Comparison of ENCODE assay signal across 15 cellular contexts in the genomic region with DNA sequence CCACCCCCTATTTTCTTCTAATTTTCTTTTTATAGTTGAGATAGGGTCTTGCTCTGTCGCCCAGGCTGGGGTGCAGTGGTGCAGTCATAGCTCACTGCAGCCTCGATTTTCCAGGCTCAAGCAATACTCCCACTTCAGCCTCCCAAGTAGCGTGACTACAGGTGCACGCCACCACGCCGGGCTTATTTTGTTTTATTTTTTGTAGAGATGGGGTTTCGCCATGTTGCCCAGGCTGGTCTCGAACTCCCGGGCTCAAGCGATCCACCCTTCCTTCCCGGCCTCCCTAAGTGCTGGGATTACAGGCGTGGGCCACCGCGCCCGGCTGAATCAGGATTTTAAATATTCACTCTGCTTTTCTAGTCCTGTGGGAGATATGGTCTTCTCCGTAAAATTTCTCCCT. TPM values are rescaled to one million over a fixed set of nuclear protein-coding genes. Genes with fewer than 3 reads are reported as not detected.
DNase-seq lines count a peak whose midpoint lies in the region; FAIRE-seq and TF ChIP-seq lines count a peak whose summit lies in the region.
"Had no signal": no experiment of that assay in that cellular context is flagged by ENCODE, and none has a peak within 500 bp of the region (broad histone marks: within the 10 kb centered on the region; RNA-seq: fewer than 3 reads in every experiment).

No MANE protein-coding gene starts in this region.

- H3K9ac ChIP-seq in endothelial cell of umbilical vein (replicated peaks; ENCODE audit: extremely low read depth, insufficient read depth, low read length) = no peak overlapping the region

- POLR2A ChIA-PET in OCI-LY7 (lab: Charles Lee) = interaction anchor here (0.5 to 1.2 kb wide), 3 partner anchors 8 to 1251 kb away, joined by 3 to 5 read pairs (median 4); no protein-coding TSS in a partner anchor
- POLR2A ChIA-PET in endothelial cell of umbilical vein (lab: Charles Lee) = no interaction called here

- dilution Hi-C loops in endothelial cell of umbilical vein (cut with MboI; ENCODE audit: extremely low pct_ligation_motif_present, low sequenced_read_pairs) = no loop called here

- H3K4me2 ChIP-seq in DOHH2 (ENCODE audit: low read length) (peak overlapping the region; percentile 96), OCI-LY7 (ENCODE audit: low read length) (0 out of 2 replicates have a peak overlapping the region, but pooled peaks have one; percentile 68), endothelial cell of umbilical vein (ENCODE audit: insufficient read depth, low read length) (no peak overlapping the region), osteoblast (ENCODE audit: insufficient read depth, low read length) (peak overlapping the region; percentile 98)

- H2AFZ ChIP-seq in OCI-LY7 (ENCODE audit: low read length) (peak overlapping the region; percentile 99; the same call in 1 of the 2 replicates), endothelial cell of umbilical vein (ENCODE audit: low read depth, low read length) (peak overlapping the region; percentile 76), osteoblast (ENCODE audit: low read length) (peak overlapping the region; percentile 99)

- no peaks in the 10 kb centered on the region for H3K9me1 ChIP-seq in endothelial cell of umbilical vein (replicated peaks; ENCODE audit: control insufficient read depth, extremely low read depth, insufficient read depth, low read length)

- H3K9me3 ChIP-seq in DOHH2 (ENCODE audit: control insufficient read depth, insufficient read depth, low read length) (no peaks in the 10 kb centered on the region), OCI-LY7 (ENCODE audit: low read length) (no peaks in the 10 kb centered on the region), endothelial cell of umbilical vein (replicated peaks; ENCODE audit: control insufficient read depth, insufficient read depth, low read length) (no peaks in the 10 kb centered on the region), osteoblast (ENCODE audit: low read depth, low read length) (no peaks in the 10 kb centered on the region)
- H3K9me3 ChIP-seq: body of pancreas, uterus had no signal

- no peak for DNase-seq in OCI-LY7 (ENCODE audit: low spot score)
- DNase-seq in endothelial cell of umbilical vein (ENCODE audit: low read depth, low spot score) = no peak
- no peak for DNase-seq in osteoblast (ENCODE audit: insufficient read length, low spot score, missing footprints)
- DNase-seq in posterior cingulate gyrus = no peak
- no peak for DNase-seq in stimulated activated CD4-positive, alpha-beta T cell treated with anti-CD3 and anti-CD28 coated beads, Interleukin-4, amount 100 ng/mL, for 1 hour
- no peak for DNase-seq in HTR-8/SVneo (ENCODE audit: insufficient read length, low spot score)
- DNase-seq: activated CD8-positive, alpha-beta memory T cell treated with anti-CD3 and anti-CD28 coated beads, Interleukin-2, amount 10 ng/mL, durations not matched to agents 7 days and 5 days; body of pancreas; dorsolateral prefrontal cortex; GDM1; NCI-H1436; NCI-H345; stimulated activated CD4-positive, alpha-beta T cell treated with anti-CD3 and anti-CD28 coated beads, Interleukin-4, amount 100 ng/mL, for 24 hours; uterus had no signal

- H3K36me3 ChIP-seq in DOHH2 (ENCODE audit: control insufficient read depth, low read length) (peaks cover 8% of the 10 kb centered on the region), OCI-LY7 (ENCODE audit: insufficient read depth, low read length) (peaks cover 7% of the 10 kb centered on the region; the same call in 1 of the 2 replicates), endothelial cell of umbilical vein (ENCODE audit: control insufficient read depth in 2 of 2, extremely low read depth in 1 of 2, insufficient read depth in 2 of 2, low read length in 2 of 2) (no peaks in the 10 kb centered on the region), osteoblast (ENCODE audit: insufficient read depth, low read length) (no peaks in the 10 kb centered on the region)
- H3K36me3 ChIP-seq: uterus had no signal

- H3K4me1 ChIP-seq in DOHH2 (ENCODE audit: control insufficient read depth, low read length) = peaks cover 13% of the 10 kb centered on the region
- peaks cover 15% of the 10 kb centered on the region for H3K4me1 ChIP-seq in OCI-LY7 (ENCODE audit: insufficient read depth, low read length, poor library complexity, severe bottlenecking)
- H3K4me1 ChIP-seq in endothelial cell of umbilical vein (ENCODE audit: control insufficient read depth, extremely low read depth, insufficient read depth, low read length) = peaks cover 3% of the 10 kb centered on the region
- H3K4me1 ChIP-seq in osteoblast (ENCODE audit: insufficient read depth, low read length) = peaks cover 6% of the 10 kb centered on the region
- H3K4me1 ChIP-seq: uterus had no signal

- TF ChIP-seq CTCF in DOHH2 (IDR thresholded peaks at IDR 0.05; ENCODE audit: low read depth, low read length, poor library complexity, severe bottlenecking) (no peak), OCI-LY7 (conservative IDR thresholded peaks at IDR 0.05; ENCODE audit: low read length) (no peak), endothelial cell of umbilical vein (IDR thresholded peaks at IDR 0.05; ENCODE audit: extremely low read depth in 1 of 2, insufficient read depth in 1 of 2, low read depth in 1 of 2, low read length in 2 of 2) (no peak), osteoblast (IDR thresholded peaks at IDR 0.05; ENCODE audit: extremely low read depth, low read depth, low read length) (no peak)

- intact Hi-C loops in OCI-LY7 (cut with micrococcal nuclease; ENCODE audit: unreplicated experiment) = no loop called here
- intact Hi-C loops in endothelial cell of umbilical vein (cut with micrococcal nuclease) = no loop called here
- intact Hi-C loops in posterior cingulate gyrus (cut with DNase I) = loop anchor here (10.0 kb wide), 1 partner anchor 115 kb away; the partner anchor contains the start of gene TRIM37

- BruUV-seq in OCI-LY7 (replicated peaks; lab: Mats Ljungman, UMichigan) (no TSS peak), endothelial cell of umbilical vein (replicated peaks; lab: Mats Ljungman, UMichigan) (no TSS peak)

- H3K4me3 ChIP-seq in DOHH2 (ENCODE audit: low read length) (no peak overlapping the region), OCI-LY7 (ENCODE audit: low read depth, low read length, poor library complexity, severe bottlenecking) (no peak overlapping the region), endothelial cell of umbilical vein (replicated peaks in 1 of 3; ENCODE audit: insufficient read depth in 1 of 3, low read depth in 1 of 3, low read length in 3 of 3) (no peak overlapping the region), osteoblast (ENCODE audit: insufficient read depth, low read length) (no peak overlapping the region)

- FAIRE-seq in endothelial cell of umbilical vein (lab: Jason Lieb, UNC) = no peak
- no peak for FAIRE-seq in HTR-8/SVneo (lab: Jason Lieb, UNC)

- CTCF ChIA-PET in OCI-LY7 (lab: Charles Lee; ENCODE audit: unreplicated experiment) (no interaction called here), endothelial cell of umbilical vein (lab: Charles Lee) (interaction anchor here (1.3 to 1.7 kb wide), 2 partner anchors 9 to 91 kb away, joined by 6 read pairs; partner anchors contain the start of gene SMG8)

- H3K27me3 ChIP-seq in DOHH2 (ENCODE audit: control insufficient read depth, low read length) (0 out of 2 replicates have a peak, but pooled peaks cover 3% of the 10 kb centered on the region), endothelial cell of umbilical vein (ENCODE audit: control insufficient read depth in 2 of 2, insufficient read depth in 2 of 2, low read length in 2 of 2) (no peaks in the 10 kb centered on the region), osteoblast (ENCODE audit: insufficient read depth, low read length) (peaks cover 4% of the 10 kb centered on the region)
- H3K27me3 ChIP-seq: body of pancreas, dorsolateral prefrontal cortex, uterus had no signal

- no peaks in the 10 kb centered on the region; the same call in 1 of the 2 replicates for H3K79me2 ChIP-seq in DOHH2 (ENCODE audit: control insufficient read depth, low read length)
- H3K79me2 ChIP-seq in OCI-LY7 (ENCODE audit: insufficient read depth, low read depth, low read length) = no peaks in the 10 kb centered on the region
- no peaks in the 10 kb centered on the region for H3K79me2 ChIP-seq in endothelial cell of umbilical vein (ENCODE audit: control insufficient read depth, insufficient read depth, low read length)
- H3K79me2 ChIP-seq in osteoblast (ENCODE audit: insufficient read depth, low read length) = no peaks in the 10 kb centered on the region

- H3K9me2 ChIP-seq in DOHH2 (replicated peaks; ENCODE audit: control insufficient read depth, low read length) (no peaks in the 10 kb centered on the region), OCI-LY7 (ENCODE audit: insufficient read depth, low read length) (no peaks in the 10 kb centered on the region)

- no peaks in the 10 kb centered on the region for H4K20me1 ChIP-seq in DOHH2 (ENCODE audit: control insufficient read depth, insufficient read depth, low read depth, low read length)
- H4K20me1 ChIP-seq in OCI-LY7 (ENCODE audit: insufficient read depth, low read length) = no peaks in the 10 kb centered on the region
- no peaks in the 10 kb centered on the region for H4K20me1 ChIP-seq in endothelial cell of umbilical vein (replicated peaks; ENCODE audit: control insufficient read depth, extremely low read depth, insufficient read depth, low read length)
- H4K20me1 ChIP-seq in osteoblast (ENCODE audit: insufficient read depth, low read length) = no peaks in the 10 kb centered on the region

- H3K27ac ChIP-seq in DOHH2 (ENCODE audit: low read depth, low read length) (no peak overlapping the region), OCI-LY7 (ENCODE audit: low read depth, low read length, poor library complexity, severe bottlenecking) (no peak overlapping the region), endothelial cell of umbilical vein (ENCODE audit: insufficient read depth, low read depth, low read length) (no peak overlapping the region), osteoblast (ENCODE audit: low read depth, low read length) (no peak overlapping the region)
- H3K27ac ChIP-seq: body of pancreas had no signal

- peaks cover 5% of the 10 kb centered on the region; the same call in 1 of the 2 replicates for H3F3A ChIP-seq in DOHH2 (ENCODE audit: control insufficient read depth, insufficient read depth)

- no peak for TF ChIP-seq POLR2A in endothelial cell of umbilical vein (IDR thresholded peaks at IDR 0.05; ENCODE audit: low read depth, low read length)

RNA-seq across cellular contexts. Expression of gene GDPD1, which starts 0.9 kb away (rescaled TPM):
- 0.51 and 1.3 TPM in 2 replicates for total RNA-seq in OCI-LY7 (2014; rRNA removed; shearing (Covaris generic))
- 3.6 and 5.0 TPM in 2 replicates for total RNA-seq in OCI-LY7 (2022)
- 4.3 and 4.9 TPM in 2 replicates for total RNA-seq in endothelial cell of umbilical vein
- 1.7 and 2.5 TPM in 2 replicates for polyA plus RNA-seq in endothelial cell of umbilical vein
- 1.6 and 2.2 TPM in 2 replicates for polyA plus RNA-seq in endothelial cell of umbilical vein (2011; cell fraction: cytosol; rRNA removed)
- 5.2 and 5.7 TPM in 2 replicates for polyA plus RNA-seq in endothelial cell of umbilical vein (2011; cell fraction: nucleus; rRNA removed)
- polyA plus RNA-seq in endothelial cell of umbilical vein (2012) = 6.3 and 6.8 TPM in 2 replicates
- 5.4 and 5.8 TPM in 2 replicates for polyA minus RNA-seq in endothelial cell of umbilical vein
- 1.9 TPM for polyA minus RNA-seq in endothelial cell of umbilical vein (2011; cell fraction: cytosol; rRNA and poly(A)+ RNA removed)
- 5.5 and 8.1 TPM in 2 replicates for polyA minus RNA-seq in endothelial cell of umbilical vein (2011; cell fraction: nucleus; rRNA and poly(A)+ RNA removed)
- total RNA-seq in osteoblast = 1.1 and 2.4 TPM in 2 replicates

RNA-seq across cellular contexts. Expression of gene SMG8, which starts 9.5 kb away (rescaled TPM):
- 16.4 and 19.9 TPM in 2 replicates for total RNA-seq in OCI-LY7 (2014; rRNA removed; shearing (Covaris generic))
- 16.5 and 17.3 TPM in 2 replicates for total RNA-seq in OCI-LY7 (2022)
- total RNA-seq in endothelial cell of umbilical vein = 17.1 and 18.8 TPM in 2 replicates
- 9.5 and 11.0 TPM in 2 replicates for polyA plus RNA-seq in endothelial cell of umbilical vein
- polyA plus RNA-seq in endothelial cell of umbilical vein (2011; cell fraction: cytosol; rRNA removed) = 8.8 and 10.6 TPM in 2 replicates
- 9.5 and 10.6 TPM in 2 replicates for polyA plus RNA-seq in endothelial cell of umbilical vein (2011; cell fraction: nucleus; rRNA removed)
- polyA plus RNA-seq in endothelial cell of umbilical vein (2012) = 16.6 and 18.1 TPM in 2 replicates
- 19.9 and 23.9 TPM in 2 replicates for polyA minus RNA-seq in endothelial cell of umbilical vein
- 9.9 TPM for polyA minus RNA-seq in endothelial cell of umbilical vein (2011; cell fraction: cytosol; rRNA and poly(A)+ RNA removed)
- 11.8 and 14.1 TPM in 2 replicates for polyA minus RNA-seq in endothelial cell of umbilical vein (2011; cell fraction: nucleus; rRNA and poly(A)+ RNA removed)
- total RNA-seq in osteoblast = 19.7 and 21.7 TPM in 2 replicates
